8 cellular contexts compared by ENCODE assay signal in genomic region chrX:34300871-34301270, GRCh38.
DNase-seq lines count a peak whose midpoint lies in the region; ATAC-seq and TF ChIP-seq lines count a peak whose summit lies in the region.

No MANE protein-coding gene starts in this region.

- peak; percentile 72 for TF ChIP-seq CTCF in HFFc6 (IDR thresholded peaks at IDR 0.05)
- peak; percentile 27 for TF ChIP-seq CTCF in fibroblast of villous mesenchyme (IDR thresholded peaks at IDR 0.05; ENCODE audit: insufficient read depth, low read depth, low read length)
- peak in 4 of 5 experiments; percentile 21 to 56 (median 28) for TF ChIP-seq CTCF in gastrocnemius medialis (IDR thresholded peaks at IDR 0.05 in 4 of 5, conservative IDR thresholded peaks at IDR 0.05 in 1 of 5)

- intact Hi-C loops in gastrocnemius medialis (cut with DNase I; ENCODE audit: low total_unique reads), result no loop called here

- no peak for ATAC-seq in gastrocnemius medialis

- no peaks in the 10 kb centered on the region for H3K36me3 ChIP-seq in gastrocnemius medialis

- no peak overlapping the region for H3K27ac Mint-ChIP-seq in HFFc6

- H3K36me3 Mint-ChIP-seq in HFFc6 (ENCODE audit: low read depth), result no peaks in the 10 kb centered on the region

- DNase-seq in NOMO-1 (lab: John Stamatoyannopoulos, UW; ENCODE audit: unreplicated experiment in 2 of 2) (peak; percentile 15 to 44), NOMO-1 treated with dmso at 0.1 percent for 144 hours (lab: John Stamatoyannopoulos, UW; ENCODE audit: unreplicated experiment) (no peak), HFFc6 (peak; percentile 29), RPMI8226 (peak; percentile 23), fibroblast of villous mesenchyme (ENCODE audit: low read depth) (peak; percentile 39), gastrocnemius medialis (no peak), COR-L47 (lab: John Stamatoyannopoulos, UW) (no peak), NCI-H2227 (lab: John Stamatoyannopoulos, UW; ENCODE audit: unreplicated experiment) (no peak)

- in situ Hi-C loops in gastrocnemius medialis (cut with MboI; ENCODE audit: low sequenced_read_pairs in 4 of 4), result loop anchor here in 3 of 4 donors (10.0 to 25.0 kb wide), 2 partner anchors 864 to 866 kb away; no protein-coding TSS in a partner anchor

- H3K27me3 Mint-ChIP-seq in HFFc6 (ENCODE audit: insufficient read depth), result no peaks in the 10 kb centered on the region; the same call in 1 of the 2 replicates

- no peaks in the 10 kb centered on the region for H3K4me1 Mint-ChIP-seq in HFFc6 (ENCODE audit: low read depth)

- no peak overlapping the region for H3K27ac ChIP-seq in gastrocnemius medialis

- no peak for TF ChIP-seq POLR2A in gastrocnemius medialis (IDR thresholded peaks at IDR 0.05)

- H3K4me3 ChIP-seq in fibroblast of villous mesenchyme (ENCODE audit: low read depth, low read length) (no peak overlapping the region), gastrocnemius medialis (no peak overlapping the region)

- H3K4me1 ChIP-seq in gastrocnemius medialis, result no peaks in the 10 kb centered on the region

- H3K4me3 Mint-ChIP-seq in HFFc6, result no peak overlapping the region

- no peaks in the 10 kb centered on the region for H3K9me3 Mint-ChIP-seq in HFFc6

- no peaks in the 10 kb centered on the region for H3K27me3 ChIP-seq in gastrocnemius medialis

- no peaks in the 10 kb centered on the region for H3K9me3 ChIP-seq in gastrocnemius medialis

Comparison
In these comparisons a context has a peak if more than half of its experiments do, and no peak if none do; other contexts are left out.
1. DNase-seq: peak in NOMO-1 (2 of 2), HFFc6 (single experiment), RPMI8226 (single experiment) and fibroblast of villous mesenchyme (single experiment); none in NOMO-1 treated with dmso at 0.1 percent for 144 hours (single experiment), gastrocnemius medialis (0 of 2), COR-L47 (single experiment) and NCI-H2227 (single experiment).
2. Peak in every context shown above with its lines, with median percentiles within 50 percentile points of each other: CTCF ChIP-seq.